In genomic region chr19:11948646-11949045, GRCh38 we compare ENCODE assay signal across 3 cellular contexts.
TF ChIP-seq lines count a peak whose summit lies in the region.

No MANE protein-coding gene starts in this region.

TF ChIP-seq in GM23338, 12 proteins besides CTCF, POLR2A, EP300 and RAD21 (continues in another document):
- TF ChIP-seq ETS1 (IDR thresholded peaks at IDR 0.05) (no peak), NANOG (IDR thresholded peaks at IDR 0.05; ENCODE audit: borderline replicate concordance) (no peak), REST (IDR thresholded peaks at IDR 0.05; ENCODE audit: unreplicated experiment) (no peak), POLR2AphosphoS5 (IDR thresholded peaks at IDR 0.05; ENCODE audit: low read depth) (no peak), STAT1 (IDR thresholded peaks at IDR 0.05; ENCODE audit: unreplicated experiment) (no peak), EZH2phosphoT487 (IDR thresholded peaks at IDR 0.05; ENCODE audit: unreplicated experiment) (no peak), ZNF114 (CRISPR knock-in tag; IDR thresholded peaks at IDR 0.05) (no peak), EZH2 (IDR thresholded peaks at IDR 0.05; ENCODE audit: low read depth, unreplicated experiment) (no peak), CREB1 (CRISPR knock-in tag; IDR thresholded peaks at IDR 0.05; ENCODE audit: low read depth) (no peak), ZNF331 (CRISPR knock-in tag; IDR thresholded peaks at IDR 0.05; ENCODE audit: low read depth) (no peak)

TF ChIP-seq in K562, 482 proteins besides CTCF, POLR2A, EP300 and RAD21:
- no peak for TF ChIP-seq ZNF561 (CRISPR knock-in tag; conservative IDR thresholded peaks at IDR 0.05)
- TF ChIP-seq ZNF780A (CRISPR knock-in tag; IDR thresholded peaks at IDR 0.05) = no peak
- no peak for TF ChIP-seq PHF8 (IDR thresholded peaks at IDR 0.05; ENCODE audit: borderline replicate concordance, low read length)
- TF ChIP-seq E2F4 (CRISPR knock-in tag; IDR thresholded peaks at IDR 0.05; ENCODE audit: low read depth) = no peak
- no peak for TF ChIP-seq STAT6 (CRISPR knock-in tag; IDR thresholded peaks at IDR 0.05)
- no peak for TF ChIP-seq NFRKB (IDR thresholded peaks at IDR 0.05; ENCODE audit: low read depth)
- TF ChIP-seq ATF3 (IDR thresholded peaks at IDR 0.05) = no peak
- TF ChIP-seq ATF3 (CRISPR knock-in tag; conservative IDR thresholded peaks at IDR 0.05) = no peak
- TF ChIP-seq FIP1L1 (IDR thresholded peaks at IDR 0.05; ENCODE audit: low read depth, low read length, poor library complexity, severe bottlenecking) = no peak
- no peak for TF ChIP-seq MBD1 (CRISPR knock-in tag; IDR thresholded peaks at IDR 0.05)
- TF ChIP-seq MIER1 (IDR thresholded peaks at IDR 0.05; ENCODE audit: low read depth) = no peak
- TF ChIP-seq ZNF232 (CRISPR knock-in tag; IDR thresholded peaks at IDR 0.05) = no peak
- TF ChIP-seq ZNF507 (tag; conservative IDR thresholded peaks at IDR 0.05) = no peak
- TF ChIP-seq ZC3H4 (CRISPR knock-in tag; IDR thresholded peaks at IDR 0.05; ENCODE audit: borderline replicate concordance) = no peak
- no peak for TF ChIP-seq ZBTB8A (IDR thresholded peaks at IDR 0.05; ENCODE audit: partially characterized antibody)
- no peak for TF ChIP-seq BMI1 (IDR thresholded peaks at IDR 0.05; ENCODE audit: low read length)
- TF ChIP-seq CREB1 (IDR thresholded peaks at IDR 0.05) = no peak
- no peak for TF ChIP-seq CREB1 (CRISPR knock-in tag; IDR thresholded peaks at IDR 0.05)
- TF ChIP-seq RFX5 (IDR thresholded peaks at IDR 0.05; ENCODE audit: low read depth, low read length) = no peak
- no peak for TF ChIP-seq ZNF583 (CRISPR knock-in tag; IDR thresholded peaks at IDR 0.05)
- no peak for TF ChIP-seq HDGF (IDR thresholded peaks at IDR 0.05)
- no peak for TF ChIP-seq KLF6 (CRISPR knock-in tag; IDR thresholded peaks at IDR 0.05; ENCODE audit: borderline replicate concordance)

TF ChIP-seq in GM12891, 5 proteins besides CTCF, POLR2A, EP300 and RAD21:
- TF ChIP-seq POU2F2 (IDR thresholded peaks at IDR 0.05; ENCODE audit: low read depth, low read length) (no peak), PAX5 (IDR thresholded peaks at IDR 0.05; ENCODE audit: insufficient read depth, low read length, severe bottlenecking) (no peak), POLR2AphosphoS5 (IDR thresholded peaks at IDR 0.05; ENCODE audit: low read depth, low read length) (no peak), SPI1 (IDR thresholded peaks at IDR 0.05; ENCODE audit: low read depth, low read length) (no peak), TAF1 (IDR thresholded peaks at IDR 0.05; ENCODE audit: low read depth, low read length) (no peak)
